ENCODE assay signal across 1 cellular context in genomic region chr1:207754942-207755689, GRCh38.
TF ChIP-seq lines count a peak whose summit lies in the region.

No MANE protein-coding gene starts in this region.

TF ChIP-seq in K562, 482 proteins besides CTCF, POLR2A, EP300 and RAD21 (continued from another document):
- TF ChIP-seq, protein P1, sequence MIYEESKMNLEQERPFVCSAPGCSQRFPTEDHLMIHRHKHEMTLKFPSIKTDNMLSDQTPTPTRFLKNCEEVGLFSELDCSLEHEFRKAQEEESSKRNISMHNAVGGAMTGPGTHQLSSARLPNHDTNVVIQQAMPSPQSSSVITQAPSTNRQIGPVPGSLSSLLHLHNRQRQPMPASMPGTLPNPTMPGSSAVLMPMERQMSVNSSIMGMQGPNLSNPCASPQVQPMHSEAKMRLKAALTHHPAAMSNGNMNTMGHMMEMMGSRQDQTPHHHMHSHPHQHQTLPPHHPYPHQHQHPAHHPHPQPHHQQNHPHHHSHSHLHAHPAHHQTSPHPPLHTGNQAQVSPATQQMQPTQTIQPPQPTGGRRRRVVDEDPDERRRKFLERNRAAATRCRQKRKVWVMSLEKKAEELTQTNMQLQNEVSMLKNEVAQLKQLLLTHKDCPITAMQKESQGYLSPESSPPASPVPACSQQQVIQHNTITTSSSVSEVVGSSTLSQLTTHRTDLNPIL (CRISPR knock-in tag; IDR thresholded peaks at IDR 0.05), result no peak
- TF ChIP-seq ZBTB43 (CRISPR knock-in tag; IDR thresholded peaks at IDR 0.05), result no peak
- no peak for TF ChIP-seq MBD2 (IDR thresholded peaks at IDR 0.05; ENCODE audit: borderline replicate concordance, low read depth)
- TF ChIP-seq, protein P2, sequence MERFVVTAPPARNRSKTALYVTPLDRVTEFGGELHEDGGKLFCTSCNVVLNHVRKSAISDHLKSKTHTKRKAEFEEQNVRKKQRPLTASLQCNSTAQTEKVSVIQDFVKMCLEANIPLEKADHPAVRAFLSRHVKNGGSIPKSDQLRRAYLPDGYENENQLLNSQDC (CRISPR knock-in tag; IDR thresholded peaks at IDR 0.05), result no peak
- TF ChIP-seq HDAC3 (IDR thresholded peaks at IDR 0.05; ENCODE audit: borderline replicate concordance, partially characterized antibody), result no peak
- no peak for TF ChIP-seq NCOR1 (IDR thresholded peaks at IDR 0.05)
- TF ChIP-seq POLR2G (IDR thresholded peaks at IDR 0.05; ENCODE audit: low read depth, low read length), result no peak
- TF ChIP-seq ARID2 (IDR thresholded peaks at IDR 0.05), result peak; percentile 55; the same call in 1 of the 2 replicates
- TF ChIP-seq STAT6 (CRISPR knock-in tag; IDR thresholded peaks at IDR 0.05), result no peak
- TF ChIP-seq, protein P3, sequence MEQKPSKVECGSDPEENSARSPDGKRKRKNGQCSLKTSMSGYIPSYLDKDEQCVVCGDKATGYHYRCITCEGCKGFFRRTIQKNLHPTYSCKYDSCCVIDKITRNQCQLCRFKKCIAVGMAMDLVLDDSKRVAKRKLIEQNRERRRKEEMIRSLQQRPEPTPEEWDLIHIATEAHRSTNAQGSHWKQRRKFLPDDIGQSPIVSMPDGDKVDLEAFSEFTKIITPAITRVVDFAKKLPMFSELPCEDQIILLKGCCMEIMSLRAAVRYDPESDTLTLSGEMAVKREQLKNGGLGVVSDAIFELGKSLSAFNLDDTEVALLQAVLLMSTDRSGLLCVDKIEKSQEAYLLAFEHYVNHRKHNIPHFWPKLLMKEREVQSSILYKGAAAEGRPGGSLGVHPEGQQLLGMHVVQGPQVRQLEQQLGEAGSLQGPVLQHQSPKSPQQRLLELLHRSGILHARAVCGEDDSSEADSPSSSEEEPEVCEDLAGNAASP (IDR thresholded peaks at IDR 0.05), result no peak
- TF ChIP-seq SREBF1 (IDR thresholded peaks at IDR 0.05; ENCODE audit: borderline replicate concordance, low read depth, low read length), result no peak
- 0 out of 2 replicates have a peak, but pooled peaks have one; percentile 18 for TF ChIP-seq ELF4 (CRISPR knock-in tag; IDR thresholded peaks at IDR 0.05)
- TF ChIP-seq, protein P4, sequence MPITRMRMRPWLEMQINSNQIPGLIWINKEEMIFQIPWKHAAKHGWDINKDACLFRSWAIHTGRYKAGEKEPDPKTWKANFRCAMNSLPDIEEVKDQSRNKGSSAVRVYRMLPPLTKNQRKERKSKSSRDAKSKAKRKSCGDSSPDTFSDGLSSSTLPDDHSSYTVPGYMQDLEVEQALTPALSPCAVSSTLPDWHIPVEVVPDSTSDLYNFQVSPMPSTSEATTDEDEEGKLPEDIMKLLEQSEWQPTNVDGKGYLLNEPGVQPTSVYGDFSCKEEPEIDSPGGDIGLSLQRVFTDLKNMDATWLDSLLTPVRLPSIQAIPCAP (CRISPR knock-in tag; IDR thresholded peaks at IDR 0.05; ENCODE audit: borderline replicate concordance), result no peak
- TF ChIP-seq SMARCA5 (IDR thresholded peaks at IDR 0.05), result 0 out of 2 replicates have a peak, but pooled peaks have one; percentile 41
- no peak for TF ChIP-seq NR2C1 (IDR thresholded peaks at IDR 0.05)
- TF ChIP-seq NR2C1 (tag; IDR thresholded peaks at IDR 0.05), result no peak
- TF ChIP-seq NEUROD1 (IDR thresholded peaks at IDR 0.05; ENCODE audit: borderline replicate concordance, low read depth, low read length, partially characterized antibody), result no peak
- no peak for TF ChIP-seq ZBTB1 (CRISPR knock-in tag; IDR thresholded peaks at IDR 0.05; ENCODE audit: borderline replicate concordance, low read depth)
- TF ChIP-seq FOXJ2 (tag; IDR thresholded peaks at IDR 0.05), result no peak
- no peak for TF ChIP-seq PREB (CRISPR knock-in tag; IDR thresholded peaks at IDR 0.05)
- no peak for TF ChIP-seq STAG1 (CRISPR knock-in tag; IDR thresholded peaks at IDR 0.05; ENCODE audit: borderline replicate concordance)
- TF ChIP-seq ZKSCAN1 (IDR thresholded peaks at IDR 0.05; ENCODE audit: low read depth, low read length), result no peak
- no peak for TF ChIP-seq NFE2 (IDR thresholded peaks at IDR 0.05; ENCODE audit: low read depth)
